ENCODE assay signal across 26 cellular contexts in the genomic region with DNA sequence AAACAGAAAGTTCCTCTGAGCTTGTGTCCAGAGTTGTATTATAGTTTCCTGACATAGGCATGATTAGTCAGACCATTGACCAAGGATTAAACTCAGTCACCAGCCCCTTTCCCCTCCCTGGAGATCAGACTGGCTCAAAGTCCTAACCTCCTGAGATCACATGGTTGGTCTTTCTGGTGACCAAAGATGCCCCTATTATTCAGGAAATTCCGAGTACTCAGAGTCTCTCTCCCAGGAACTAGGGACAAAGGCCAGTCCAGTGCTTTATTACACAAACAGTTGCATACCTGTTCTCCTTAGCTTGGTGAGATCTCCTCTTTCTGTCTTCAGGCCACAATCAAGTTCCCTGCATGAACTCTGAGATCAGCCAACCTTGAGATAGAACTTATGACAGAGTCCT. TPM values are rescaled to one million over a fixed set of nuclear protein-coding genes. Genes with fewer than 3 reads are reported as not detected.
"Had no signal": no experiment of that assay in that cellular context is flagged by ENCODE, and none has a peak within 500 bp of the region (broad histone marks: within the 10 kb centered on the region; RNA-seq: fewer than 3 reads in every experiment).

No MANE protein-coding gene starts in this region.

- H3K4me3 Mint-ChIP-seq: activated naive CD8-positive, alpha-beta T cell; effector memory CD8-positive, alpha-beta T cell; naive thymus-derived CD4-positive, alpha-beta T cell had no signal

- H3K27me3 Mint-ChIP-seq: activated naive CD8-positive, alpha-beta T cell; progenitor cell of endocrine pancreas had no signal

- H3K4me3 ChIP-seq: heart left ventricle, left ventricle myocardium inferior, ovary, testis had no signal

- H3K27ac ChIP-seq: heart left ventricle, left ventricle myocardium inferior, ovary, testis had no signal

- H3K36me3 Mint-ChIP-seq: activated naive CD8-positive, alpha-beta T cell had no signal

- H3K9me3 ChIP-seq: heart left ventricle, left ventricle myocardium inferior, ovary, testis had no signal

- H3K9me3 Mint-ChIP-seq: effector memory CD8-positive, alpha-beta T cell had no signal

- H3K27me3 ChIP-seq: ovary, testis had no signal

- H3K36me3 ChIP-seq: heart left ventricle, left ventricle myocardium inferior, ovary had no signal

- DNase-seq: activated CD4-positive, alpha-beta T cell treated with anti-CD3 and anti-CD28 coated beads, Interleukin-2, amount 50 U/mL, for 1 hour; activated CD4-positive, CD25-positive, alpha-beta regulatory T cell treated with anti-CD3 and anti-CD28 coated beads, Interleukin-2, amount 50 U/mL, for 72 hours; activated effector memory CD4-positive, alpha-beta T cell treated with Interleukin-2 at 50 U/mL for 16 hours; activated naive CD4-positive, alpha-beta T cell treated with Interleukin-2 at 50 U/mL for 16 hours; activated T-cell treated with anti-CD3 and anti-CD28 coated beads for 4 hours; caudate nucleus; cortex of kidney; effector memory CD8-positive, alpha-beta T cell; foreskin fibroblast; heart left ventricle; kidney glomerular epithelial cell; left ventricle myocardium inferior; naive thymus-derived CD4-positive, alpha-beta T cell; ovary; retina; stimulated activated CD4-positive, alpha-beta T cell treated with anti-CD3 and anti-CD28 coated beads, Interleukin-15, amount 100 ng/mL, for 24 hours; stimulated activated CD4-positive, alpha-beta T cell treated with anti-CD3 and anti-CD28 coated beads, Interleukin-2, amount 100 ng/mL, for 24 hours; stimulated activated naive CD4-positive, alpha-beta T cell; T-helper 2 cell; testis; trophoblast cell had no signal

- H3K27ac Mint-ChIP-seq: activated naive CD8-positive, alpha-beta T cell; effector memory CD8-positive, alpha-beta T cell; progenitor cell of endocrine pancreas had no signal

- H3K4me1 ChIP-seq: left ventricle myocardium inferior had no signal

RNA-seq across cellular contexts. Expression of gene ENPP6, which starts 14.5 kb away (rescaled TPM):
- total RNA-seq: chondrocyte, left ventricle myocardium inferior, lung microvascular endothelial cell, progenitor cell of endocrine pancreas had no signal
- polyA plus RNA-seq: naive thymus-derived CD4-positive, alpha-beta T cell; neural cell had no signal
